ENCODE assay signal across 34 cellular contexts in the genomic region with DNA sequence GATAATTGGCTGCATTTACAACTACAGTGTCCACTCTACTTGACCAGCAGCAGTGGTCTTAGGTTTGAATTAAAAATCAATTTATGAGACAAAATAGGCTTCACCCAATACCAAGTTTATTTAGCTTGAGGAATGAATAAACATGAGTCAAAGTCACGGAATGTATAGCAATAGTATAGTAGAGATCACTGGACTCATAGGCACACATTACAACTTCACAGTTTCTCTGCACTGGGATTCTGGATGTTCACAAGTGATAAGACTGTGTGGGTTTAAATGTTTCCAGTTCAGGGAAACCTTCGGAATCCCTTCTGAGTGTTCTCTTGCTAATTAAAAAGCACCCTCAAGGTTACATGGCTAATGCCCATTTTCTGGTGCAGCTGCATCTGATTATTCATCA.
"Had no signal": no experiment of that assay in that cellular context is flagged by ENCODE, and none has a peak within 500 bp of the region (broad histone marks: within the 10 kb centered on the region; RNA-seq: fewer than 3 reads in every experiment).

No MANE protein-coding gene starts in this region.

- H3K27me3 Mint-ChIP-seq: activated B cell treated with CpG ODN at 0.5 μM for 24 hours; activated CD8-positive, alpha-beta memory T cell treated with anti-CD3 and anti-CD28 coated beads, Interleukin-2, amount 10 ng/mL, durations not matched to agents 7 days and 5 days; activated naive CD4-positive, alpha-beta T cell treated with anti-CD3 and anti-CD28 coated beads, Interleukin-2, amount 50 U/mL, for 24 hours; activated naive CD8-positive, alpha-beta T cell treated with anti-CD3 and anti-CD28 coated beads for 36 hours; activated naive CD8-positive, alpha-beta T cell treated with anti-CD3 and anti-CD28 coated beads, Interleukin-2, amount 50 U/mL, for 24 hours had no signal

- H3K27ac ChIP-seq: adrenal gland, body of pancreas, cardiac muscle cell, colonic mucosa, epithelial cell of prostate, esophagus squamous epithelium, WERI-Rb-1 had no signal

- DNase-seq: activated B cell treated with CpG ODN at 0.5 μM for 24 hours; activated CD4-positive, alpha-beta T cell treated with anti-CD3 and anti-CD28 coated beads for 48 hours; activated CD4-positive, alpha-beta T cell treated with anti-CD3 and anti-CD28 coated beads, Interleukin-2, amount 50 U/mL, for 1 hour; activated CD4-positive, alpha-beta T cell treated with anti-CD3 and anti-CD28 coated beads, Interleukin-2, amount 50 U/mL, for 48 hours; activated CD8-positive, alpha-beta memory T cell treated with anti-CD3 and anti-CD28 coated beads, Interleukin-2, amount 10 ng/mL, durations not matched to agents 7 days and 5 days; activated CD8-positive, alpha-beta memory T cell treated with anti-CD3 and anti-CD28 coated beads, Interleukin-2, amount 50 U/mL, for 4 hours; activated CD8-positive, alpha-beta T cell treated with anti-CD3 and anti-CD28 coated beads, Interleukin-2, amount 10 ng/mL, durations not matched to agents 7 days and 5 days; activated effector memory CD4-positive, alpha-beta T cell treated with anti-CD3 and anti-CD28 coated beads, Interleukin-2, amount 50 U/mL, for 16 hours; activated naive CD4-positive, alpha-beta T cell treated with anti-CD3 and anti-CD28 coated beads for 36 hours; activated naive CD8-positive, alpha-beta T cell treated with anti-CD3 and anti-CD28 coated beads for 36 hours; activated naive CD8-positive, alpha-beta T cell treated with anti-CD3 and anti-CD28 coated beads, Interleukin-2, amount 50 U/mL, for 24 hours; activated T-cell treated with anti-CD3 and anti-CD28 coated beads, Interleukin-2, amount 50 U/mL, for 1 hour; activated T-cell treated with anti-CD3 and anti-CD28 coated beads, Interleukin-2, amount 50 U/mL, for 48 hours; adrenal gland; amygdala; aorta; body of pancreas; central memory CD4-positive, alpha-beta T cell; cerebellar nuclear complex; colonic mucosa; effector CD8-positive, alpha-beta T cell; esophagus squamous epithelium; head of caudate nucleus; T1000; WERI-Rb-1 had no signal

- H3K9me3 Mint-ChIP-seq: activated B cell treated with CpG ODN at 0.5 μM for 24 hours; activated naive CD4-positive, alpha-beta T cell treated with anti-CD3 and anti-CD28 coated beads, Interleukin-2, amount 50 U/mL, for 24 hours; activated T-helper 1 cell treated with anti-CD3 and anti-CD28 coated beads, Interleukin-12 subunit alpha, Interleukin-12 subunit beta, Interleukin-2, Interleukin-4 antibody, amounts not matched to agents 30 ng/mL and 10 ng/mL and 1 ng/mL, durations not matched to agents 14 hours and 24 hours and 36 hours; activated T-helper 2 cell treated with anti-CD3 and anti-CD28 coated beads, Interferon-gamma antibody, Interleukin-2, Interleukin-4, amounts not matched to agents 10 μg/mL and 5 μg/mL and 100 μg/mL, durations not matched to agents 14 hours and 24 hours and 36 hours had no signal

- H3K27ac Mint-ChIP-seq: activated B cell treated with CpG ODN at 0.5 μM for 24 hours; activated CD8-positive, alpha-beta memory T cell treated with anti-CD3 and anti-CD28 coated beads, Interleukin-2, amount 10 ng/mL, durations not matched to agents 7 days and 5 days; activated CD8-positive, alpha-beta T cell treated with anti-CD3 and anti-CD28 coated beads, Interleukin-2, amount 10 ng/mL, durations not matched to agents 7 days and 5 days; activated naive CD4-positive, alpha-beta T cell treated with anti-CD3 and anti-CD28 coated beads for 36 hours; activated naive CD4-positive, alpha-beta T cell treated with anti-CD3 and anti-CD28 coated beads, Interleukin-2, amount 50 U/mL, for 24 hours; activated naive CD8-positive, alpha-beta T cell treated with anti-CD3 and anti-CD28 coated beads for 36 hours; activated naive CD8-positive, alpha-beta T cell treated with anti-CD3 and anti-CD28 coated beads, Interleukin-2, amount 50 U/mL, for 24 hours; activated T-helper 1 cell treated with anti-CD3 and anti-CD28 coated beads, Interleukin-12 subunit alpha, Interleukin-12 subunit beta, Interleukin-2, Interleukin-4 antibody, amounts not matched to agents 30 ng/mL and 10 ng/mL and 1 ng/mL, durations not matched to agents 14 hours and 24 hours and 36 hours; activated T-helper 2 cell treated with anti-CD3 and anti-CD28 coated beads, Interferon-gamma antibody, Interleukin-2, Interleukin-4, amounts not matched to agents 10 μg/mL and 5 μg/mL and 100 μg/mL, durations not matched to agents 14 hours and 24 hours and 36 hours; T-helper 1 cell treated with Interleukin-12 subunit alpha and Interleukin-12 subunit beta and Interleukin-4 antibody, amounts not matched to agents 30 μg/mL and 1 μg/mL, for 36 hours had no signal

- H3K27me3 ChIP-seq: adrenal gland, body of pancreas, cardiac muscle cell, colonic mucosa, esophagus squamous epithelium had no signal

- H3K4me1 ChIP-seq: adrenal gland, body of pancreas, colonic mucosa, esophagus squamous epithelium had no signal

- H3K9me3 ChIP-seq: adrenal gland, body of pancreas, colonic mucosa, esophagus squamous epithelium had no signal

- H3K4me3 ChIP-seq: adrenal gland, body of pancreas, cardiac muscle cell, colonic mucosa, esophagus squamous epithelium had no signal

- H3K36me3 ChIP-seq: adrenal gland, cardiac muscle cell, colonic mucosa, esophagus squamous epithelium, WERI-Rb-1 had no signal

- H3K36me3 Mint-ChIP-seq: activated CD8-positive, alpha-beta memory T cell treated with anti-CD3 and anti-CD28 coated beads, Interleukin-2, amount 10 ng/mL, durations not matched to agents 7 days and 5 days; activated naive CD4-positive, alpha-beta T cell treated with anti-CD3 and anti-CD28 coated beads, Interleukin-2, amount 50 U/mL, for 24 hours; activated naive CD8-positive, alpha-beta T cell treated with anti-CD3 and anti-CD28 coated beads for 36 hours had no signal

- H3K4me3 Mint-ChIP-seq: activated B cell treated with CpG ODN at 0.5 μM for 24 hours; activated CD8-positive, alpha-beta memory T cell treated with anti-CD3 and anti-CD28 coated beads, Interleukin-2, amount 10 ng/mL, durations not matched to agents 7 days and 5 days; activated CD8-positive, alpha-beta T cell treated with anti-CD3 and anti-CD28 coated beads, Interleukin-2, amount 10 ng/mL, durations not matched to agents 7 days and 5 days; activated naive CD4-positive, alpha-beta T cell treated with anti-CD3 and anti-CD28 coated beads for 36 hours; activated naive CD4-positive, alpha-beta T cell treated with anti-CD3 and anti-CD28 coated beads, Interleukin-2, amount 50 U/mL, for 24 hours; activated naive CD8-positive, alpha-beta T cell treated with anti-CD3 and anti-CD28 coated beads for 36 hours; activated naive CD8-positive, alpha-beta T cell treated with anti-CD3 and anti-CD28 coated beads, Interleukin-2, amount 50 U/mL, for 24 hours; activated T-helper 1 cell treated with anti-CD3 and anti-CD28 coated beads, Interleukin-12 subunit alpha, Interleukin-12 subunit beta, Interleukin-2, Interleukin-4 antibody, amounts not matched to agents 30 ng/mL and 10 ng/mL and 1 ng/mL, durations not matched to agents 14 hours and 24 hours and 36 hours; T-helper 1 cell treated with Interleukin-12 subunit alpha and Interleukin-12 subunit beta and Interleukin-4 antibody, amounts not matched to agents 30 μg/mL and 1 μg/mL, for 36 hours had no signal

- ATAC-seq: activated CD4-positive, CD25-positive, alpha-beta regulatory T cell treated with anti-CD3 and anti-CD28 coated beads, Interleukin-2, amount 50 U/mL, for 24 hours; activated CD8-positive, alpha-beta memory T cell treated with anti-CD3 and anti-CD28 coated beads, Interleukin-2, amount 10 ng/mL, durations not matched to agents 7 days and 5 days; activated CD8-positive, alpha-beta T cell treated with anti-CD3 and anti-CD28 coated beads, Interleukin-2, amount 10 ng/mL, durations not matched to agents 7 days and 5 days; activated naive CD8-positive, alpha-beta T cell treated with anti-CD3 and anti-CD28 coated beads, Interleukin-2, amount 50 U/mL, for 24 hours; body of pancreas had no signal

- FAIRE-seq: endometrium, endothelial cell of umbilical vein had no signal

- H3K4me1 Mint-ChIP-seq: activated B cell treated with CpG ODN at 0.5 μM for 24 hours; activated CD8-positive, alpha-beta memory T cell treated with anti-CD3 and anti-CD28 coated beads, Interleukin-2, amount 10 ng/mL, durations not matched to agents 7 days and 5 days; activated naive CD4-positive, alpha-beta T cell treated with anti-CD3 and anti-CD28 coated beads, Interleukin-2, amount 50 U/mL, for 24 hours; activated naive CD8-positive, alpha-beta T cell treated with anti-CD3 and anti-CD28 coated beads for 36 hours; activated naive CD8-positive, alpha-beta T cell treated with anti-CD3 and anti-CD28 coated beads, Interleukin-2, amount 50 U/mL, for 24 hours had no signal
